ENCODE assay signal across 25 cellular contexts in the genomic region with DNA sequence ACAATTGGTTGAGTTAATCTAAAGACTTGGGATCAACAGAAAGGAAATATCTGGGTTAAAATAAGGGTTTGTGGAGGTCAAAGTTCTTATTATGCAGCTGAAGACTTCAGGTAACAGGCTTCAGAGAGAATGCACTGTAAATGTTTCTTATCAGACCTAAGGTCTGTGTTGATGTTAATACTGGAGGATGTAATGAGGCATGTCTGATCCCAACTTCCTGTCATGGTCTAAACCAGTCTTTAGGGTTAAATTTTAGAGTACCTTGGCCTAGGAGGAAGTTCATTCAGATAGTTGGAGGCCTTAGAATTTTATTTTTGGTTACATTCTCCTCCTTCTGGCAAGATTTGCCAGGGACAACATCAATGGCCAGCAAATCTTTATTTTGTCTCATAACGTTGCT.
"Had no signal": no experiment of that assay in that cellular context is flagged by ENCODE, and none has a peak within 500 bp of the region (broad histone marks: within the 10 kb centered on the region; RNA-seq: fewer than 3 reads in every experiment).

No MANE protein-coding gene starts in this region.

- DNase-seq: activated CD4-positive, alpha-beta T cell treated with anti-CD3 and anti-CD28 coated beads for 4 hours; activated CD8-positive, alpha-beta memory T cell treated with anti-CD3 and anti-CD28 coated beads, Interleukin-2, amount 50 U/mL, for 4 hours; activated CD8-positive, alpha-beta T cell treated with anti-CD3 and anti-CD28 coated beads for 36 hours; activated T-cell treated with anti-CD3 and anti-CD28 coated beads, Interleukin-2, amount 50 U/mL, for 72 hours; aorta; central memory CD4-positive, alpha-beta T cell; NCI-H1092; NCI-H1417; NCI-H1694; NCI-H2029; NCI-H2107; NCI-H345; NCI-H510A; NCI-H69; NK-92 treated with Interleukin-12 subunit alpha and Interleukin-12 subunit beta, amount 100 ng/mL, for 24 hours; SHP77; T-cell; T-helper 2 cell; T1000 had no signal

- H3K4me3 Mint-ChIP-seq: activated CD8-positive, alpha-beta T cell treated with anti-CD3 and anti-CD28 coated beads for 36 hours; activated naive CD4-positive, alpha-beta T cell treated with anti-CD3 and anti-CD28 coated beads, Interleukin-2, amount 50 U/mL, for 24 hours; activated T-cell treated with anti-CD3 and anti-CD28 coated beads, Interleukin-2, amount 50 U/mL, for 72 hours; T-cell had no signal

- H3K36me3 Mint-ChIP-seq: activated naive CD4-positive, alpha-beta T cell treated with anti-CD3 and anti-CD28 coated beads, Interleukin-2, amount 50 U/mL, for 24 hours; T-cell had no signal

- H3K36me3 ChIP-seq: breast epithelium, SJSA1 had no signal

- H3K27me3 Mint-ChIP-seq: activated CD8-positive, alpha-beta T cell treated with anti-CD3 and anti-CD28 coated beads for 36 hours; activated naive CD4-positive, alpha-beta T cell treated with anti-CD3 and anti-CD28 coated beads, Interleukin-2, amount 50 U/mL, for 24 hours; T-cell had no signal

- H3K4me3 ChIP-seq: breast epithelium, SJSA1 had no signal

- H3K4me1 ChIP-seq: breast epithelium, SJSA1 had no signal

- H3K27me3 ChIP-seq: breast epithelium, SJSA1 had no signal

- H3K9me3 ChIP-seq: SJSA1 had no signal

- H3K27ac ChIP-seq: breast epithelium, KMS-11, SJSA1 had no signal

- H3K4me2 ChIP-seq: KMS-11 had no signal

- H3K4me1 Mint-ChIP-seq: activated naive CD4-positive, alpha-beta T cell treated with anti-CD3 and anti-CD28 coated beads, Interleukin-2, amount 50 U/mL, for 24 hours; T-cell had no signal

- H3K9ac ChIP-seq: KMS-11 had no signal

- ATAC-seq: activated CD4-positive, CD25-positive, alpha-beta regulatory T cell treated with anti-CD3 and anti-CD28 coated beads, Interleukin-2, amount 50 U/mL, for 24 hours; activated CD8-positive, alpha-beta T cell treated with anti-CD3 and anti-CD28 coated beads for 36 hours; activated T-cell treated with anti-CD3 and anti-CD28 coated beads, Interleukin-2, amount 50 U/mL, for 72 hours; T-cell had no signal

- H3K27ac Mint-ChIP-seq: activated CD8-positive, alpha-beta T cell treated with anti-CD3 and anti-CD28 coated beads for 36 hours; activated naive CD4-positive, alpha-beta T cell treated with anti-CD3 and anti-CD28 coated beads, Interleukin-2, amount 50 U/mL, for 24 hours; activated T-cell treated with anti-CD3 and anti-CD28 coated beads, Interleukin-2, amount 50 U/mL, for 72 hours; activated T-helper 2 cell treated with anti-CD3 and anti-CD28 coated beads, Interferon-gamma antibody, Interleukin-2, Interleukin-4, amounts not matched to agents 10 μg/mL and 5 μg/mL and 100 μg/mL, durations not matched to agents 14 hours and 24 hours and 36 hours; T-cell had no signal
